8 cellular contexts compared by ENCODE assay signal in the genomic region with DNA sequence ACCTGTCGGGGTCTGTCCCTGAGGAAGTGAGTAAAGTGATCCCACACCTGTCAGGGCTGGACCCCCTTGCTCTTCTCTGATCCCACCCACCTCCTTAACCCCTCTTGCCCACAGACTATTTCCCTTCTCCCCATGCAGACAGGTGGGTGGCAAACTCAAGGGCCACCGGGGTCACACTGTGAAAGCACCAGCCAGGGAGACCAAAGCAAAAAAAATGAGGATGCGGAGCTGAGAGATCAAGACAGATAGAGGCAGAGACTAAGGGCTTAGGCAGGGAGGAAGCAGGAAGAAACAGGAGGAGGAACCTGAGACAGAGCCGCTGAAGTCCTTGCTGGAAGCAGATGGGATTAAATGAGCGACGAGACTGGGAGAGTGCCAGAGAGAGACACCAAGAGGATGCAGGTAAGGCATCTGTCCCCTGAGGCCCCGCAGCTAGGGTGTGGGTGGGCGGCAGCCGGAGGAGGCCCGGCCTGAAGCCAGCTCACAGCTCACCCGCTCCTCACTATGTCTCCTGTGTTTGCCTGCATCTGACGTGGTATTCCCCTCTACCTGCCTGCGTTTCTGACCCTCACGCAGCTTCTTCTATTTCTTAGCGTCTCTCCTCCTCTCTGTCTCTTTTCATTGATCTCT. TPM values are rescaled to one million over a fixed set of nuclear protein-coding genes. Genes with fewer than 3 reads are reported as not detected.
DNase-seq lines count a peak whose midpoint lies in the region; ATAC-seq, FAIRE-seq and TF ChIP-seq lines count a peak whose summit lies in the region.

No MANE protein-coding gene starts in this region.

- H3K23me2 ChIP-seq in H9 (ENCODE audit: insufficient read length, low read depth, low read length, poor library complexity, severe bottlenecking) = no peaks in the 10 kb centered on the region

- no peak for ATAC-seq in GM12878
- ATAC-seq in GM18868 (IDR thresholded peaks at IDR 0.05; ENCODE audit: unreplicated experiment) = no peak

- no peak overlapping the region for H3T11ph ChIP-seq in H9 (ENCODE audit: low read length)

- no peak for FAIRE-seq in GM12878 (lab: Jason Lieb, UNC)

- no peak overlapping the region for H3K4ac ChIP-seq in H9 (ENCODE audit: low read depth, low read length)

- H2BK20ac ChIP-seq in H9 (ENCODE audit: low read depth, low read length, poor library complexity, severe bottlenecking) = no peak overlapping the region

- peaks cover 10% of the 10 kb centered on the region for H3K27me3 Mint-ChIP-seq in H9 (ENCODE audit: low read depth)

- peaks cover 19 to 25% (median 21%) of the 10 kb centered on the region in 3 experiments for H3K36me3 Mint-ChIP-seq in H9 (ENCODE audit: insufficient read depth in 1 of 3, low read depth in 3 of 3)

- H3K9me3 ChIP-seq in A673 (ENCODE audit: low read depth, low read length, poor library complexity, severe bottlenecking) (no peaks in the 10 kb centered on the region), H9 (ENCODE audit: control insufficient read depth, low read depth, low read length) (no peaks in the 10 kb centered on the region), GM12878 (replicated peaks; ENCODE audit: control insufficient read depth, insufficient read depth, low read length) (no peaks in the 10 kb centered on the region; the same call in 2 of the 3 replicates), mononuclear cell (ENCODE audit: low read depth, low read length) (no peaks in the 10 kb centered on the region)

- H3K4me1 ChIP-seq in A673 (ENCODE audit: insufficient read depth, low read length, poor library complexity, severe bottlenecking) (no peaks in the 10 kb centered on the region), H9 (ENCODE audit: insufficient read depth, low read length) (no peaks in the 10 kb centered on the region; the same call in 1 of the 2 replicates), GM12878 (ENCODE audit: control insufficient read depth, insufficient read depth, low read length) (no peaks in the 10 kb centered on the region), mononuclear cell (ENCODE audit: insufficient read depth, low read length) (peaks cover 14% of the 10 kb centered on the region)

- no peaks in the 10 kb centered on the region for H3K27me3 ChIP-seq in A673 (replicated peaks; ENCODE audit: insufficient read depth, low read depth, low read length, poor library complexity)
- no peaks in the 10 kb centered on the region for H3K27me3 ChIP-seq in H9 (ENCODE audit: insufficient read depth, low read length)
- no peaks in the 10 kb centered on the region for H3K27me3 ChIP-seq in GM12878 (replicated peaks in 1 of 2; ENCODE audit: control insufficient read depth in 2 of 2, insufficient read depth in 2 of 2, low read length in 1 of 2)
- no peaks in the 10 kb centered on the region for H3K27me3 ChIP-seq in mononuclear cell (ENCODE audit: insufficient read depth, low read length)

- no CpG with 5 or more reads among the region's 15 CpGs for WGBS in H9 (ENCODE audit: extremely low coverage, insufficient read length, low lambda C conversion rate)
- WGBS in GM12878 (ENCODE audit: insufficient coverage, insufficient replicate concordance, low lambda C conversion rate, missing lambda C conversion rate) = 29% methylated on average over 15 of the region's 15 CpGs

- peaks cover 60 to 66% of the 10 kb centered on the region in 2 experiments for H3K9me3 Mint-ChIP-seq in H9

- TF ChIP-seq POLR2A in GM12878 (IDR thresholded peaks at IDR 0.05; ENCODE audit: low read depth, low read length) = no peak

- H3K9ac ChIP-seq in H9 (ENCODE audit: extremely low read depth, insufficient read length, low read length) (no peak overlapping the region), GM12878 (ENCODE audit: control insufficient read depth, insufficient read depth, low read length) (no peak overlapping the region)

- H2AK5ac ChIP-seq in H9 (ENCODE audit: insufficient read length, low read length) = no peak overlapping the region

- H3K79me2 ChIP-seq in H9 (ENCODE audit: insufficient read depth, low read length) (no peaks in the 10 kb centered on the region; the same call in 1 of the 2 replicates), GM12878 (ENCODE audit: control insufficient read depth, insufficient read depth, low read length) (no peaks in the 10 kb centered on the region)

- H3K14ac ChIP-seq in H9 (ENCODE audit: insufficient read depth, low read length) = no peak overlapping the region

- no peaks in the 10 kb centered on the region for H3K36me3 ChIP-seq in A673 (ENCODE audit: insufficient read depth, low read length, poor library complexity, severe bottlenecking)
- no peaks in the 10 kb centered on the region for H3K36me3 ChIP-seq in GM12878 (ENCODE audit: control insufficient read depth in 2 of 2, insufficient read depth in 2 of 2, low read length in 1 of 2)

- no peak overlapping the region for H2BK12ac ChIP-seq in H9 (ENCODE audit: insufficient read length, low read depth, low read length)

- peak overlapping the region; percentile 65 to 79 for H3K4me3 Mint-ChIP-seq in H9

- RAD21 ChIA-PET in GM12878 (lab: Charles Lee; ENCODE audit: unreplicated experiment) = interaction anchor here (1.2 kb wide), 1 partner anchor 56 kb away, joined by 6 read pairs; no protein-coding TSS in a partner anchor

- H4K8ac ChIP-seq in H9 (replicated peaks; ENCODE audit: insufficient read length, low read depth, low read length) = no peak overlapping the region

- H3K27ac Mint-ChIP-seq in H9 = peak overlapping the region in 2 of 3 experiments; percentile 5 to 66; a peak in 3 of 7 replicates

- H3K18ac ChIP-seq in H9 (ENCODE audit: insufficient read length, low read depth, low read length) = no peak overlapping the region

- BruUV-seq in A673 (replicated peaks; lab: Mats Ljungman, UMichigan) = no TSS peak
- BruUV-seq in GM12878 (replicated peaks; lab: Mats Ljungman, UMichigan) = no TSS peak

- H3K27ac ChIP-seq in A673 (ENCODE audit: low read depth, low read length, poor library complexity, severe bottlenecking) = no peak overlapping the region
- no peak overlapping the region for H3K27ac ChIP-seq in H9 (ENCODE audit: insufficient read length, low read depth, low read length)
- no peak overlapping the region for H3K27ac ChIP-seq in GM12878 (ENCODE audit: control insufficient read depth, insufficient read depth)

- H3K4me3 ChIP-seq in A673 (ENCODE audit: low read depth, low read length, poor library complexity, severe bottlenecking) = peak overlapping the region; percentile 55
- H3K4me3 ChIP-seq in GM12878 = peak overlapping the region; percentile 67; the same call in 1 of the 2 replicates
- H3K4me3 ChIP-seq in mononuclear cell (ENCODE audit: low read length) = peak overlapping the region; percentile 40

- no peak overlapping the region for H3K23ac ChIP-seq in H9 (ENCODE audit: insufficient read length, low read depth, low read length)

- no peak overlapping the region for H2BK15ac ChIP-seq in H9 (ENCODE audit: low read depth, low read length)

- POLR2A ChIA-PET in A673 (lab: Charles Lee; ENCODE audit: low non-redundant PET) = no interaction called here
- POLR2A ChIA-PET in GM12878 (lab: Charles Lee) = no interaction called here

- H2AFZ ChIP-seq in H9 (ENCODE audit: low read length) (no peak overlapping the region), GM12878 (ENCODE audit: control insufficient read depth, low read depth, low read length) (peak overlapping the region; percentile 23; the same call in 1 of the 2 replicates)

- TF ChIP-seq CTCF in A673 (conservative IDR thresholded peaks at IDR 0.05; ENCODE audit: low read depth, low read length) = no peak
- no peak for TF ChIP-seq CTCF in H9 (conservative IDR thresholded peaks at IDR 0.05)
- TF ChIP-seq CTCF in GM12878 (IDR thresholded peaks at IDR 0.05 in 2 of 3, conservative IDR thresholded peaks at IDR 0.05 in 1 of 3; ENCODE audit: control insufficient read depth in 2 of 3, extremely low read depth in 1 of 3, insufficient read depth in 1 of 3, low read depth in 3 of 3, low read length in 3 of 3) = no peak

- H3K56ac ChIP-seq in H9 (ENCODE audit: insufficient read length, low read depth, low read length) = no peak overlapping the region

- no peak overlapping the region for H2BK120ac ChIP-seq in H9 (ENCODE audit: low read depth, low read length, poor library complexity, severe bottlenecking)

- SMC1A ChIA-PET in GM12878 (lab: Charles Lee; ENCODE audit: uncharacterized antibody, unreplicated experiment) = interaction anchor here (1.1 kb wide), 1 partner anchor 239 kb away, joined by 4 read pairs; no protein-coding TSS in a partner anchor

- H4K5ac ChIP-seq in H9 (ENCODE audit: insufficient read length, low read depth, low read length) = no peak overlapping the region

- H3K4me2 ChIP-seq in H9 (ENCODE audit: insufficient read depth, insufficient read length, low read length) (peak overlapping the region; percentile 70), GM12878 (ENCODE audit: control insufficient read depth, insufficient read depth) (peak overlapping the region; percentile 69; the same call in 1 of the 2 replicates)

- DNase-seq in A673 (ENCODE audit: low spot score) (no peak), H9 (no peak), GM12878 (ENCODE audit: low read depth, low spot score) (no peak), activated gamma-delta T cell (lab: John Stamatoyannopoulos, UW) (no peak)
- DNase-seq in activated effector memory CD4-positive, alpha-beta T cell treated with Interleukin-2 at 50 U/mL for 16 hours = no peak
- no peak for DNase-seq in stimulated activated naive CD4-positive, alpha-beta T cell (lab: John Stamatoyannopoulos, UW)

- in situ Hi-C loops in GM12878 (cut with MboI) = no loop called here

- peaks cover 2% of the 10 kb centered on the region for H3K79me1 ChIP-seq in H9 (ENCODE audit: insufficient read depth, low read depth, low read length, poor library complexity, severe bottlenecking)

- no peak for TF ChIP-seq EP300 in GM12878 (IDR thresholded peaks at IDR 0.05; ENCODE audit: borderline replicate concordance in 1 of 2, control insufficient read depth in 1 of 2, low read depth in 2 of 2, low read length in 2 of 2)

- intact Hi-C loops in A673 (cut with micrococcal nuclease; ENCODE audit: unreplicated experiment) = loop anchor here (10.0 kb wide), 1 partner anchor 86 kb away; the partner anchor contains the start of gene HDAC6
- intact Hi-C loops in GM12878 (cut with micrococcal nuclease; ENCODE audit: unreplicated experiment) = loop anchor here (5.0 to 10.0 kb wide), 2 partner anchors 243 to 416 kb away; partner anchors contain the start of genes FTSJ1 and SLC38A5

- H4K91ac ChIP-seq in H9 (ENCODE audit: insufficient read length, low read depth, low read length) = no peak overlapping the region

- peaks cover 10 to 11% of the 10 kb centered on the region in 2 experiments for H3K4me1 Mint-ChIP-seq in H9

- H2BK5ac ChIP-seq in H9 (ENCODE audit: insufficient read length, low read length) = no peak overlapping the region

- TF ChIP-seq RAD21 in GM12878 (IDR thresholded peaks at IDR 0.05; ENCODE audit: insufficient read depth, low read depth, low read length) = no peak

- H4K20me1 ChIP-seq in H9 (ENCODE audit: control insufficient read depth, insufficient read depth, insufficient read length) (no peaks in the 10 kb centered on the region), GM12878 (ENCODE audit: control insufficient read depth, insufficient read depth) (no peaks in the 10 kb centered on the region)

- CTCF ChIA-PET in A673 (lab: Charles Lee) (no interaction called here), GM12878 (lab: Yijun Ruan, JAX) (no interaction called here)

RNA-seq across cellular contexts. Expression of gene TIMM17B, which starts 7.2 kb away (rescaled TPM):
- 60.8 and 72.4 TPM in 2 replicates for total RNA-seq in A673 (2021)
- 89.0 and 89.7 TPM in 2 replicates for total RNA-seq in H9 (2021)
- 14.1 and 16.7 TPM in 2 replicates for total RNA-seq in GM12878 (2013; cell fraction: nucleolus; rRNA removed)
- 49.0 and 53.5 TPM in 2 replicates for total RNA-seq in GM12878 (2014; rRNA removed)
- 32.9 and 33.3 TPM in 2 replicates for total RNA-seq in GM12878 (2014; rRNA removed; fragmentation: Illumina TruSeq; extraction: Trizol)
- 53.8 and 57.8 TPM in 2 replicates for total RNA-seq in GM12878 (2021)
- 24.7 TPM for polyA plus RNA-seq in GM12878 (2011; ENCODE audit: low read depth)
- 22.0 and 41.5 TPM in 2 replicates for polyA plus RNA-seq in GM12878 (2011; rRNA removed)
- polyA plus RNA-seq in GM12878 (2011; cell fraction: cytosol; rRNA removed) = 84.2 and 105 TPM in 2 replicates
- polyA plus RNA-seq in GM12878 (2011; cell fraction: nucleus; rRNA removed) = 69.2 and 74.6 TPM in 2 replicates
- polyA plus RNA-seq in GM12878 (2012) = 40.4 and 40.9 TPM in 2 replicates
- 16.3 and 37.7 TPM in 2 replicates for polyA plus RNA-seq in GM12878 (2014; fragmentation: Illumina TruSeq; extraction: Trizol)
- polyA plus RNA-seq in GM12878 (2014; fragmentation: Nextera tagmentation; extraction: Ambion mirVana) = 10 to 100 TPM in 1 of 2 experiments, 1 to 10 TPM in 1; 4.5 to 18.3 TPM
- polyA plus RNA-seq in GM12878 (2014; rRNA removed) = 69.4 and 72.4 TPM in 2 replicates
- 10 to 100 TPM; 79.5 to 88.7 TPM for polyA plus RNA-seq in GM12878 (2016; fragmentation: Nextera tagmentation; extraction: Ambion mirVana)
- polyA minus RNA-seq in GM12878 (2011; rRNA and poly(A)+ RNA removed) = 14.3 and 37.8 TPM in 2 replicates
- polyA minus RNA-seq in GM12878 (2011; cell fraction: cytosol; rRNA and poly(A)+ RNA removed) = 16.0 and 17.4 TPM in 2 replicates
- 12.9 and 19.4 TPM in 2 replicates for polyA minus RNA-seq in GM12878 (2011; cell fraction: nucleus; rRNA and poly(A)+ RNA removed)
- total RNA-seq in mononuclear cell = 18.3 TPM

RNA-seq across cellular contexts. Expression of gene PQBP1, which starts 7.3 kb away (rescaled TPM):
- total RNA-seq in A673 (2021) = 113 and 133 TPM in 2 replicates
- 87.5 and 87.9 TPM in 2 replicates for total RNA-seq in H9 (2021)
- 8.1 and 8.5 TPM in 2 replicates for total RNA-seq in GM12878 (2013; cell fraction: nucleolus; rRNA removed)
- 62.2 and 70.2 TPM in 2 replicates for total RNA-seq in GM12878 (2014; rRNA removed)
- 37.5 and 38.5 TPM in 2 replicates for total RNA-seq in GM12878 (2014; rRNA removed; fragmentation: Illumina TruSeq; extraction: Trizol)
- total RNA-seq in GM12878 (2021) = 69.5 and 71.0 TPM in 2 replicates
- polyA plus RNA-seq in GM12878 (2011; ENCODE audit: low read depth) = 26.7 TPM
- 22.4 and 55.3 TPM in 2 replicates for polyA plus RNA-seq in GM12878 (2011; rRNA removed)
- 67.4 and 68.4 TPM in 2 replicates for polyA plus RNA-seq in GM12878 (2011; cell fraction: cytosol; rRNA removed)
- polyA plus RNA-seq in GM12878 (2011; cell fraction: nucleus; rRNA removed) = 112 and 137 TPM in 2 replicates
- 70.1 and 70.6 TPM in 2 replicates for polyA plus RNA-seq in GM12878 (2012)
- polyA plus RNA-seq in GM12878 (2014; fragmentation: Illumina TruSeq; extraction: Trizol) = 39.6 and 70.0 TPM in 2 replicates
- polyA plus RNA-seq in GM12878 (2014; fragmentation: Nextera tagmentation; extraction: Ambion mirVana) = 10 to 100 TPM; 12.5 to 28.0 TPM
- 68.5 and 76.1 TPM in 2 replicates for polyA plus RNA-seq in GM12878 (2014; rRNA removed)
- polyA plus RNA-seq in GM12878 (2016; fragmentation: Nextera tagmentation; extraction: Ambion mirVana) = 10 to 100 TPM; 68.6 to 74.8 TPM
- polyA minus RNA-seq in GM12878 (2011; rRNA and poly(A)+ RNA removed) = 30.3 and 33.8 TPM in 2 replicates
- 22.9 and 24.1 TPM in 2 replicates for polyA minus RNA-seq in GM12878 (2011; cell fraction: cytosol; rRNA and poly(A)+ RNA removed)
- polyA minus RNA-seq in GM12878 (2011; cell fraction: nucleus; rRNA and poly(A)+ RNA removed) = 9.9 and 20.2 TPM in 2 replicates
- 37.6 TPM for total RNA-seq in mononuclear cell

RNA-seq across cellular contexts. Expression of gene SLC35A2, which starts 21.0 kb away (rescaled TPM):
- 21.7 and 30.4 TPM in 2 replicates for total RNA-seq in A673 (2021)
- total RNA-seq in H9 (2021) = 29.1 and 32.9 TPM in 2 replicates
- 10.7 and 16.8 TPM in 2 replicates for total RNA-seq in GM12878 (2013; cell fraction: nucleolus; rRNA removed)
- 9.3 and 11.0 TPM in 2 replicates for total RNA-seq in GM12878 (2014; rRNA removed)
- total RNA-seq in GM12878 (2014; rRNA removed; fragmentation: Illumina TruSeq; extraction: Trizol) = 8.4 and 9.1 TPM in 2 replicates
- 16.7 and 21.9 TPM in 2 replicates for total RNA-seq in GM12878 (2021)
- 7.5 TPM for polyA plus RNA-seq in GM12878 (2011; ENCODE audit: low read depth)
- 10.3 and 12.9 TPM in 2 replicates for polyA plus RNA-seq in GM12878 (2011; rRNA removed)
- 22.6 and 23.3 TPM in 2 replicates for polyA plus RNA-seq in GM12878 (2011; cell fraction: cytosol; rRNA removed)
- 28.2 and 28.4 TPM in 2 replicates for polyA plus RNA-seq in GM12878 (2011; cell fraction: nucleus; rRNA removed)
- 15.6 and 17.0 TPM in 2 replicates for polyA plus RNA-seq in GM12878 (2012)
- polyA plus RNA-seq in GM12878 (2014; fragmentation: Illumina TruSeq; extraction: Trizol) = 12.0 and 16.9 TPM in 2 replicates
- 1 to 10 TPM; 2.1 to 6.8 TPM for polyA plus RNA-seq in GM12878 (2014; fragmentation: Nextera tagmentation; extraction: Ambion mirVana)
- 16.8 and 18.7 TPM in 2 replicates for polyA plus RNA-seq in GM12878 (2014; rRNA removed)
- polyA plus RNA-seq in GM12878 (2016; fragmentation: Nextera tagmentation; extraction: Ambion mirVana) = 10 to 100 TPM; 25.1 to 27.4 TPM
- polyA minus RNA-seq in GM12878 (2011; rRNA and poly(A)+ RNA removed) = 21.6 and 23.7 TPM in 2 replicates
- 4.3 and 6.9 TPM in 2 replicates for polyA minus RNA-seq in GM12878 (2011; cell fraction: cytosol; rRNA and poly(A)+ RNA removed)
- polyA minus RNA-seq in GM12878 (2011; cell fraction: nucleus; rRNA and poly(A)+ RNA removed) = 4.1 and 5.2 TPM in 2 replicates
- total RNA-seq in mononuclear cell = 8.5 TPM

RNA-seq across cellular contexts. Expression of gene PIM2, which starts 28.4 kb away (rescaled TPM):
- 14.9 and 19.9 TPM in 2 replicates for total RNA-seq in A673 (2021)
- total RNA-seq in H9 (2021) = 154 and 163 TPM in 2 replicates
- 293 and 318 TPM in 2 replicates for total RNA-seq in GM12878 (2013; cell fraction: nucleolus; rRNA removed)
- 32.9 and 37.9 TPM in 2 replicates for total RNA-seq in GM12878 (2014; rRNA removed)
- 19.2 and 19.9 TPM in 2 replicates for total RNA-seq in GM12878 (2014; rRNA removed; fragmentation: Illumina TruSeq; extraction: Trizol)
- total RNA-seq in GM12878 (2021) = 29.6 and 30.4 TPM in 2 replicates
- polyA plus RNA-seq in GM12878 (2011; ENCODE audit: low read depth) = 61.5 TPM
- polyA plus RNA-seq in GM12878 (2011; rRNA removed) = 65.9 and 96.8 TPM in 2 replicates
- 86.7 and 115 TPM in 2 replicates for polyA plus RNA-seq in GM12878 (2011; cell fraction: cytosol; rRNA removed)
- polyA plus RNA-seq in GM12878 (2011; cell fraction: nucleus; rRNA removed) = 111 and 151 TPM in 2 replicates
- polyA plus RNA-seq in GM12878 (2012) = 114 and 191 TPM in 2 replicates
- polyA plus RNA-seq in GM12878 (2014; fragmentation: Illumina TruSeq; extraction: Trizol) = 30.1 and 34.0 TPM in 2 replicates
- 10 to 100 TPM; 19.6 to 26.2 TPM for polyA plus RNA-seq in GM12878 (2014; fragmentation: Nextera tagmentation; extraction: Ambion mirVana)
- 31.7 and 32.1 TPM in 2 replicates for polyA plus RNA-seq in GM12878 (2014; rRNA removed)
- 10 to 100 TPM; 46.5 to 54.5 TPM for polyA plus RNA-seq in GM12878 (2016; fragmentation: Nextera tagmentation; extraction: Ambion mirVana)
- polyA minus RNA-seq in GM12878 (2011; rRNA and poly(A)+ RNA removed) = 60.6 and 83.6 TPM in 2 replicates
- polyA minus RNA-seq in GM12878 (2011; cell fraction: cytosol; rRNA and poly(A)+ RNA removed) = 25.4 and 29.0 TPM in 2 replicates
- 53.8 and 65.6 TPM in 2 replicates for polyA minus RNA-seq in GM12878 (2011; cell fraction: nucleus; rRNA and poly(A)+ RNA removed)
- 239 TPM for total RNA-seq in mononuclear cell

RNA-seq across cellular contexts. Expression of gene PCSK1N, which starts 55.0 kb away (rescaled TPM):
- total RNA-seq in A673 (2021) = 16.9 and 17.6 TPM in 2 replicates
- 3.9 and 4.0 TPM in 2 replicates for total RNA-seq in H9 (2021)
- total RNA-seq in GM12878 (2013; cell fraction: nucleolus; rRNA removed) = not detected in 2 replicates
- not detected in 2 replicates for total RNA-seq in GM12878 (2014; rRNA removed)
- total RNA-seq in GM12878 (2014; rRNA removed; fragmentation: Illumina TruSeq; extraction: Trizol) = not detected in 2 replicates
- total RNA-seq in GM12878 (2021) = not detected in 2 replicates
- polyA plus RNA-seq in GM12878 (2011; ENCODE audit: low read depth) = not detected
- polyA plus RNA-seq in GM12878 (2011; rRNA removed) = not detected in 2 replicates
- not detected in 2 replicates for polyA plus RNA-seq in GM12878 (2011; cell fraction: cytosol; rRNA removed)
- polyA plus RNA-seq in GM12878 (2011; cell fraction: nucleus; rRNA removed) = not detected in 2 replicates
- polyA plus RNA-seq in GM12878 (2012) = not detected in 2 replicates
- polyA plus RNA-seq in GM12878 (2014; fragmentation: Illumina TruSeq; extraction: Trizol) = not detected in 2 replicates
- polyA plus RNA-seq in GM12878 (2014; fragmentation: Nextera tagmentation; extraction: Ambion mirVana) = not detected
- not detected in 2 replicates for polyA plus RNA-seq in GM12878 (2014; rRNA removed)
- polyA plus RNA-seq in GM12878 (2016; fragmentation: Nextera tagmentation; extraction: Ambion mirVana) = under 1 TPM in 1 of 2 experiments, not detected in 1; 0.19 TPM
- not detected in 2 replicates for polyA minus RNA-seq in GM12878 (2011; rRNA and poly(A)+ RNA removed)
- polyA minus RNA-seq in GM12878 (2011; cell fraction: cytosol; rRNA and poly(A)+ RNA removed) = not detected in 2 replicates
- not detected in 2 replicates for polyA minus RNA-seq in GM12878 (2011; cell fraction: nucleus; rRNA and poly(A)+ RNA removed)
- 3.3 TPM for total RNA-seq in mononuclear cell
